24 cellular contexts compared by ENCODE assay signal in genomic region chr20:11881453-11881852, GRCh38.
"Had no signal": no experiment of that assay in that cellular context is flagged by ENCODE, and none has a peak within 500 bp of the region (broad histone marks: within the 10 kb centered on the region; RNA-seq: fewer than 3 reads in every experiment).

No MANE protein-coding gene starts in this region.

- H3K4me3 ChIP-seq: cardiac muscle cell, SJCRH30 had no signal

- H3K9me3 ChIP-seq: SJCRH30, SK-N-SH had no signal

- H3K27ac Mint-ChIP-seq: activated CD8-positive, alpha-beta memory T cell treated with anti-CD3 and anti-CD28 coated beads, Interleukin-2, amount 10 ng/mL, durations not matched to agents 7 days and 5 days; activated naive CD4-positive, alpha-beta T cell treated with anti-CD3 and anti-CD28 coated beads, Interleukin-2, amount 50 U/mL, for 72 hours; activated naive CD8-positive, alpha-beta T cell treated with anti-CD3 and anti-CD28 coated beads, Interleukin-2, amount 50 U/mL, for 24 hours; activated T-cell treated with anti-CD3 and anti-CD28 coated beads, Interleukin-2, amount 50 U/mL, for 24 hours; activated T-helper 1 cell treated with anti-CD3 and anti-CD28 coated beads, Interleukin-12 subunit alpha, Interleukin-12 subunit beta, Interleukin-2, Interleukin-4 antibody, amounts not matched to agents 30 ng/mL and 10 ng/mL and 1 ng/mL, durations not matched to agents 14 hours and 24 hours and 36 hours had no signal

- H3K36me3 Mint-ChIP-seq: activated CD8-positive, alpha-beta memory T cell treated with anti-CD3 and anti-CD28 coated beads, Interleukin-2, amount 10 ng/mL, durations not matched to agents 7 days and 5 days; activated naive CD4-positive, alpha-beta T cell treated with anti-CD3 and anti-CD28 coated beads, Interleukin-2, amount 50 U/mL, for 72 hours had no signal

- H3K4me1 ChIP-seq: SJCRH30 had no signal

- H3K9ac ChIP-seq: KMS-11, SK-N-SH had no signal

- H3K27me3 ChIP-seq: brain microvascular endothelial cell, cardiac muscle cell, SJCRH30 had no signal

- H3K27me3 Mint-ChIP-seq: activated CD8-positive, alpha-beta memory T cell treated with anti-CD3 and anti-CD28 coated beads, Interleukin-2, amount 10 ng/mL, durations not matched to agents 7 days and 5 days had no signal

- H3K4me1 Mint-ChIP-seq: activated CD8-positive, alpha-beta memory T cell treated with anti-CD3 and anti-CD28 coated beads, Interleukin-2, amount 10 ng/mL, durations not matched to agents 7 days and 5 days; activated naive CD8-positive, alpha-beta T cell treated with anti-CD3 and anti-CD28 coated beads, Interleukin-2, amount 50 U/mL, for 24 hours had no signal

- H3K36me3 ChIP-seq: brain microvascular endothelial cell, cardiac muscle cell, SJCRH30 had no signal

- DNase-seq: activated CD4-positive, alpha-beta T cell treated with anti-CD3 and anti-CD28 coated beads for 48 hours; activated CD4-positive, alpha-beta T cell treated with anti-CD3 and anti-CD28 coated beads, Interleukin-2, amount 50 U/mL, for 4 hours; activated CD4-positive, CD25-positive, alpha-beta regulatory T cell treated with anti-CD3 and anti-CD28 coated beads, Interleukin-2, amount 50 U/mL, for 72 hours; activated CD8-positive, alpha-beta memory T cell treated with anti-CD3 and anti-CD28 coated beads, Interleukin-2, amount 10 ng/mL, durations not matched to agents 7 days and 5 days; activated effector memory CD4-positive, alpha-beta T cell treated with Interleukin-2 at 50 U/mL for 16 hours; activated naive CD4-positive, alpha-beta T cell; activated naive CD8-positive, alpha-beta T cell treated with anti-CD3 and anti-CD28 coated beads, Interleukin-2, amount 50 U/mL, for 24 hours; activated T-cell treated with anti-CD3 and anti-CD28 coated beads, Interleukin-2, amount 50 U/mL, for 24 hours; brain microvascular endothelial cell; NCI-H1092; NCI-H1417; NCI-H2029 treated with DMSO at 0.1 percent for 48 hours; NCI-H510A; NK-92 treated with Interleukin-12 subunit alpha and Interleukin-12 subunit beta, amount 100 ng/mL, for 24 hours; OCI-M1; Right ventricle myocardium superior; SJCRH30; SK-N-SH; T-helper 1 cell had no signal

- H3K4me2 ChIP-seq: KMS-11, SK-N-SH had no signal

- H3K4me3 Mint-ChIP-seq: activated CD8-positive, alpha-beta memory T cell treated with anti-CD3 and anti-CD28 coated beads, Interleukin-2, amount 10 ng/mL, durations not matched to agents 7 days and 5 days; activated naive CD8-positive, alpha-beta T cell treated with anti-CD3 and anti-CD28 coated beads, Interleukin-2, amount 50 U/mL, for 24 hours; activated T-cell treated with anti-CD3 and anti-CD28 coated beads, Interleukin-2, amount 50 U/mL, for 24 hours; activated T-helper 1 cell treated with anti-CD3 and anti-CD28 coated beads, Interleukin-12 subunit alpha, Interleukin-12 subunit beta, Interleukin-2, Interleukin-4 antibody, amounts not matched to agents 30 ng/mL and 10 ng/mL and 1 ng/mL, durations not matched to agents 14 hours and 24 hours and 36 hours had no signal

- H3K27ac ChIP-seq: brain microvascular endothelial cell, cardiac muscle cell, KMS-11, SJCRH30, VCaP had no signal

- H3K9me3 Mint-ChIP-seq: activated naive CD8-positive, alpha-beta T cell treated with anti-CD3 and anti-CD28 coated beads, Interleukin-2, amount 50 U/mL, for 24 hours; activated T-cell treated with anti-CD3 and anti-CD28 coated beads, Interleukin-2, amount 50 U/mL, for 24 hours; activated T-helper 1 cell treated with anti-CD3 and anti-CD28 coated beads, Interleukin-12 subunit alpha, Interleukin-12 subunit beta, Interleukin-2, Interleukin-4 antibody, amounts not matched to agents 30 ng/mL and 10 ng/mL and 1 ng/mL, durations not matched to agents 14 hours and 24 hours and 36 hours had no signal
